In the genomic region with DNA sequence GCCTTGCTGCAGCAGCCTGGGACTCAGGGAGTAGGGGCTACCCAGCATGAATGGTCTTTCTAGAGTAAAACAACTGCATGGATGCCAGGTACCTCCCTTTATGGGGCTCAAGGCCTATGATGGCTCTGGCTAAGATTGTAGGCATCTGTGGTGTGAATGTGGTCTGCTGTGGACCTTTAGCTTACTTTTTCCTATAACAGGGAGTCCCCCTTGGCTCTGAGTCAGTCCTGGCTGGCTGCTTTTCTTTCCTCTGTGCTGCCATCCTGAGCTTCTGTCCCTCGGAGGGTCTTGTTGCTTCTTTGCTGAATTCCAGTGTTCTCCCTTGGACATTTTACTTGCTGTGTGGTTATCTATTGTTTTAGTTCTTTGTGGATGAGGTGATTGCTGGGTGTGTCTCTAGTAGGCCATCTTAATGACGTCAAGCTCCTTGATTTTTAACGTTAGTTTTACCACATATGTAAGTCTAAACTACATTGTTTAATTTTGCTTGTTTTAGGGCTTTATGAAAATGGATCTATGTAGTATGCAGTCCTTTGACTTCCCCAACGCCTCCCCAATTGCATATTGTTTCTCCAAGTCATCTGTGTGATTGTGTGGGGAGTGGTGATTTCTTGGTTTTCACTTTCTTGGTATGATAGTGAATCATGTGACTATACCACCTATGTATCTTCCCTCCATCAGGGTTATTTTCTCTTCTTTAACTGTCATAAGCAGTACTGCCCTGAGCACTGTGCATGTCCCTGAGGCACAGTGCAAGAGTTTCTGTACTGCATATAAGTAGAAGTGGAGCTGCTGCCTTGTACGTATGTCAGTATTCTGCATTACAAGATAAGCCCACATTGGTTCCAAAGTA, we compare ENCODE assay signal across 18 cellular contexts.
DNase-seq lines count a peak whose midpoint lies in the region; ATAC-seq lines count a peak whose summit lies in the region.
"Had no signal": no experiment of that assay in that cellular context is flagged by ENCODE, and none has a peak within 500 bp of the region (broad histone marks: within the 10 kb centered on the region; RNA-seq: fewer than 3 reads in every experiment).

No MANE protein-coding gene starts in this region.

- H3K4me1 Mint-ChIP-seq in stimulated activated naive CD8-positive, alpha-beta T cell treated with anti-CD3 and anti-CD28 coated beads, Interleukin-15, amount 100 ng/mL, for 72 hours = peaks cover 94% of the 10 kb centered on the region
- peaks cover 73 to 96% of the 10 kb centered on the region in 2 donors for H3K4me1 Mint-ChIP-seq in immature natural killer cell

- ATAC-seq in stimulated activated naive CD8-positive, alpha-beta T cell treated with anti-CD3 and anti-CD28 coated beads, Interleukin-15, amount 100 ng/mL, for 72 hours = peak; percentile 90
- ATAC-seq: right cardiac atrium had no signal

- H3K27ac Mint-ChIP-seq in stimulated activated naive CD8-positive, alpha-beta T cell treated with anti-CD3 and anti-CD28 coated beads, Interleukin-15, amount 100 ng/mL, for 72 hours = peak overlapping the region; percentile 95 to 97
- peak overlapping the region in 3 of 6 donors; percentile 1 to 33 (median 32) for H3K27ac Mint-ChIP-seq in immature natural killer cell

- H3K36me3 Mint-ChIP-seq in immature natural killer cell = peaks cover 12 to 22% (median 16%) of the 10 kb centered on the region in 3 donors

- no peaks in the 10 kb centered on the region for H3K27me3 Mint-ChIP-seq in stimulated activated naive CD8-positive, alpha-beta T cell treated with anti-CD3 and anti-CD28 coated beads, Interleukin-15, amount 100 ng/mL, for 72 hours
- peaks cover 0 to 7% (median 4%) of the 10 kb centered on the region in 3 donors for H3K27me3 Mint-ChIP-seq in immature natural killer cell (ENCODE audit: low read depth in 3 of 3)

- peak; percentile 17 for DNase-seq in stimulated activated naive CD4-positive, alpha-beta T cell treated with Interleukin-2 at 50 U/mL for 16 hours (lab: John Stamatoyannopoulos, UW)
- DNase-seq in stimulated activated naive CD4-positive, alpha-beta T cell (lab: John Stamatoyannopoulos, UW) = no peak
- DNase-seq in activated CD4-positive, alpha-beta T cell treated with anti-CD3 and anti-CD28 coated beads, Interleukin-2, amount 50 U/mL, for 48 hours = peak; percentile 49 to 62
- DNase-seq in central memory CD4-positive, alpha-beta T cell = peak; percentile 36
- peak; percentile 53 to 74 for DNase-seq in stimulated activated naive CD8-positive, alpha-beta T cell treated with anti-CD3 and anti-CD28 coated beads, Interleukin-15, amount 100 ng/mL, for 72 hours
- DNase-seq in dedifferentiated amniotic fluid mesenchymal stem cell (ENCODE audit: extremely low spot score) (no peak), caudate nucleus (lab: John Stamatoyannopoulos, UW) (no peak), immature natural killer cell (no peak)
- DNase-seq: AML-193, anterior cingulate cortex, H7, islet precursor cell, mesendoderm, NCI-H1417 treated with DMSO at 0.1 percent for 48 hours, right cardiac atrium, SHP77, T-helper 9 cell had no signal

- H3K27ac ChIP-seq in caudate nucleus (ENCODE audit: low read depth, low read length) = no peak overlapping the region
- H3K27ac ChIP-seq: KMS-11 had no signal

- peak overlapping the region; percentile 70 to 79 for H3K4me3 Mint-ChIP-seq in stimulated activated naive CD8-positive, alpha-beta T cell treated with anti-CD3 and anti-CD28 coated beads, Interleukin-15, amount 100 ng/mL, for 72 hours
- no peak overlapping the region for H3K4me3 Mint-ChIP-seq in immature natural killer cell

- peaks cover 35 to 36% of the 10 kb centered on the region in 2 donors for H3K9me3 Mint-ChIP-seq in stimulated activated naive CD8-positive, alpha-beta T cell treated with anti-CD3 and anti-CD28 coated beads, Interleukin-15, amount 100 ng/mL, for 72 hours
- H3K9me3 Mint-ChIP-seq in immature natural killer cell = peaks cover 10 to 39% (median 19%) of the 10 kb centered on the region in 6 donors

Comparison
In these comparisons a context has a peak if more than half of its experiments do, and no peak if none do; other contexts are left out.
1. DNase-seq: peak in stimulated activated naive CD4-positive, alpha-beta T cell treated with Interleukin-2 at 50 U/mL for 16 hours (single experiment), activated CD4-positive, alpha-beta T cell treated with anti-CD3 and anti-CD28 coated beads, Interleukin-2, amount 50 U/mL, for 48 hours (2 of 2), central memory CD4-positive, alpha-beta T cell (single experiment) and stimulated activated naive CD8-positive, alpha-beta T cell treated with anti-CD3 and anti-CD28 coated beads, Interleukin-15, amount 100 ng/mL, for 72 hours (2 of 2); none in stimulated activated naive CD4-positive, alpha-beta T cell (0 of 6), dedifferentiated amniotic fluid mesenchymal stem cell (single experiment), caudate nucleus (0 of 61) and immature natural killer cell (0 of 3).
2. H3K4me3 Mint-ChIP-seq: peak in stimulated activated naive CD8-positive, alpha-beta T cell treated with anti-CD3 and anti-CD28 coated beads, Interleukin-15, amount 100 ng/mL, for 72 hours (2 of 2); none in immature natural killer cell (0 of 5).